9 cellular contexts compared by ENCODE assay signal in the genomic region with DNA sequence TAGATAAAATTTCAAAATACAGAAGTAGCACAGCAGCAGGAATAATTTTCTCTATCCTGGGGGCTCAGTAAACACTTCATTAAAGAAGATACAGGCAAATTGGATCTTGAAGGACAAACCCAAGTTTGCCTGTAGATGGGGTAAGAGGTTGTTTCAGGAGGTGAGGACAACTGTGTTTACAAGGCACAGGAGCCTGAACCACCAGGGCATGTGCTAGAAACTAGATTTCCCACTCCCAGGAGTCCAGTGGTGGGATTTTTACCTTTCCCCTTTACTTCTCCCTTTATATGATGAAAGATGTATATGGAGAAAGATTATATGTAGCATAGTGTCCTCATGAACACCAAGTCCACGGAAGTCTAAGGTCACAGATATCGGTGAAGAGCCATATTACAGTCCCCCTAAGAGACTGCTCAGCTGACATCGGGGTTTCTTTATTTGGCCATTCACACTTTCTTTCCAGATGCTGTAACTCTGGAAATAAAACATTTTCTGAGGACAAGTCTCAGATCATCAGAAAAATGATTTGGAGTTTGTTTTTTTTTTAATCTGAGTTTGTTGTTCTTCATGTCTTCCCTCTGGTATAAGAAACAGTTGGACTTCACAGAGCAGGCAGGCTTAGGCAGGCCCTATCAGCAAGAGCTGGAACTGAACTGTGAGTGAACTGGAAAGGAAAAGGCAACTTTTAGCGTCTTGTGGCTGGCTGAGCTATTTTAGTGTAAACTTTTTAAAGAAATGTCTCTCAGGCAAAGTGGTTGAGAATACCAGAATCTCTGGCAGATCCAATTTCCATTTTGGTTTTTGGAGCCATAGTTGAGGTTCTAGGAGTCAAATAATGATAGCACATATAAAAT. TPM values are rescaled to one million over a fixed set of nuclear protein-coding genes. Genes with fewer than 3 reads are reported as not detected.
DNase-seq lines count a peak whose midpoint lies in the region; ATAC-seq and TF ChIP-seq lines count a peak whose summit lies in the region.
"Had no signal": no experiment of that assay in that cellular context is flagged by ENCODE, and none has a peak within 500 bp of the region (broad histone marks: within the 10 kb centered on the region; RNA-seq: fewer than 3 reads in every experiment).

No MANE protein-coding gene starts in this region.

- H3K4me3 ChIP-seq in AG10803 (ENCODE audit: low read length) (no peak overlapping the region), fibroblast of mammary gland (ENCODE audit: control insufficient read depth, low read depth, low read length) (no peak overlapping the region), thoracic aorta (no peak overlapping the region), esophagus muscularis mucosa (no peak overlapping the region)

- H3K9me3 ChIP-seq in thoracic aorta (no peaks in the 10 kb centered on the region), esophagus muscularis mucosa (no peaks in the 10 kb centered on the region)

- no peaks in the 10 kb centered on the region for H3K36me3 ChIP-seq in thoracic aorta
- no peaks in the 10 kb centered on the region for H3K36me3 ChIP-seq in esophagus muscularis mucosa

- H3K27me3 ChIP-seq in thoracic aorta (replicated peaks; ENCODE audit: insufficient read depth), result no peaks in the 10 kb centered on the region
- no peaks in the 10 kb centered on the region for H3K27me3 ChIP-seq in esophagus muscularis mucosa

- TF ChIP-seq CTCF in AG10803 (conservative IDR thresholded peaks at IDR 0.05; ENCODE audit: low read length), result peak; percentile 35
- no peak for TF ChIP-seq CTCF in RWPE1 (conservative IDR thresholded peaks at IDR 0.05; ENCODE audit: low read depth)
- peak; percentile 38 for TF ChIP-seq CTCF in fibroblast of mammary gland (conservative IDR thresholded peaks at IDR 0.05; ENCODE audit: control insufficient read depth, insufficient read depth, low read depth, low read length)
- peak; percentile 26 for TF ChIP-seq CTCF in thoracic aorta (IDR thresholded peaks at IDR 0.05)
- peak in 1 of 3 experiments; percentile 20 for TF ChIP-seq CTCF in esophagus muscularis mucosa (IDR thresholded peaks at IDR 0.05)

- CTCF ChIA-PET in RWPE1 (lab: Yijun Ruan, JAX), result no interaction called here

- TF ChIP-seq POLR2A in esophagus muscularis mucosa (IDR thresholded peaks at IDR 0.05; ENCODE audit: low read depth), result no peak

- WGBS in esophagus muscularis mucosa, result 68% methylated on average over 4 of the region's 4 CpGs

- DNase-seq in AG10803 (ENCODE audit: low read depth) (peak; percentile 28), RWPE1 (ENCODE audit: low spot score) (peak; percentile 58), fibroblast of mammary gland (ENCODE audit: low read depth) (peak; percentile 58), thoracic aorta (ENCODE audit: low spot score) (no peak), COR-L47 (lab: John Stamatoyannopoulos, UW) (no peak), esophagus muscularis mucosa (ENCODE audit: extremely low spot score) (no peak)

- no peak for TF ChIP-seq EP300 in esophagus muscularis mucosa (IDR thresholded peaks at IDR 0.05)

- H3K4me1 ChIP-seq in thoracic aorta (ENCODE audit: control insufficient read depth in 1 of 2, low read depth in 2 of 2) (peaks cover 0 to 8% of the 10 kb centered on the region in 2 donors), esophagus muscularis mucosa (peaks cover 5 to 13% (median 8%) of the 10 kb centered on the region in 4 donors)

- intact Hi-C loops in esophagus muscularis mucosa (cut with DNase I), result no loop called here

- ATAC-seq in GM19463 (IDR thresholded peaks at IDR 0.05; ENCODE audit: unreplicated experiment) (peak; percentile 42), thoracic aorta (ENCODE audit: insufficient number of reproducible peaks, low FRiP score, low read depth) (no peak), HG03378 (IDR thresholded peaks at IDR 0.05; ENCODE audit: unreplicated experiment) (no peak)

- POLR2A ChIA-PET in RWPE1 (lab: Yijun Ruan, JAX; ENCODE audit: low non-redundant PET), result no interaction called here

- H3K27ac ChIP-seq in RWPE1 (no peak overlapping the region), thoracic aorta (peak overlapping the region; percentile 31 to 34), esophagus muscularis mucosa (replicated peaks in 1 of 4) (peak overlapping the region in 1 of 4 donors; percentile 19)
- H3K27ac ChIP-seq: HL-60 had no signal

RNA-seq across cellular contexts. Expression of a gene that starts 8.0 kb away (rescaled TPM):
- total RNA-seq in thoracic aorta, result 100 to 1,000 TPM in 1 of 2 donors, 10 to 100 TPM in 1; 53.1 to 102 TPM
- total RNA-seq in esophagus muscularis mucosa, result 10 to 100 TPM; 27.0 to 43.9 (median 37.3) TPM

Comparison
In these comparisons a context has a peak if more than half of its experiments do, and no peak if none do; other contexts are left out.
1. DNase-seq: peak in AG10803 (single experiment), RWPE1 (single experiment) and fibroblast of mammary gland (single experiment); none in thoracic aorta (single experiment), COR-L47 (single experiment) and esophagus muscularis mucosa (single experiment).